In genomic region chr13:91647361-91647970, GRCh38 we compare ENCODE assay signal across 9 cellular contexts.
A peak's percentile ranks its signal among the peaks of the same experiment; 100 is the strongest.
DNase-seq lines count a peak whose midpoint lies in the region; ATAC-seq and TF ChIP-seq lines count a peak whose summit lies in the region.
"Had no signal": no experiment of that assay in that cellular context is flagged by ENCODE, and none has a peak within 500 bp of the region (broad histone marks: within the 10 kb centered on the region; RNA-seq: fewer than 3 reads in every experiment).

No MANE protein-coding gene starts in this region.

- H4K20me1 ChIP-seq in KMS-11 (ENCODE audit: insufficient read depth): no peaks in the 10 kb centered on the region
- H4K20me1 ChIP-seq: BLaER1 had no signal

- no peaks in the 10 kb centered on the region for H3K79me2 ChIP-seq in KMS-11 (ENCODE audit: insufficient read depth, low read depth)

- H3K36me3 ChIP-seq in KMS-11 (ENCODE audit: insufficient read depth): no peaks in the 10 kb centered on the region
- H3K36me3 ChIP-seq: BLaER1 had no signal

- no peaks in the 10 kb centered on the region for H3K4me1 ChIP-seq in KMS-11 (ENCODE audit: low read depth, poor library complexity, severe bottlenecking)
- H3K4me1 ChIP-seq: BLaER1 had no signal

- no peaks in the 10 kb centered on the region for H3K9me3 Mint-ChIP-seq in chondrocyte (ENCODE audit: low read depth)

- no peaks in the 10 kb centered on the region for H3K27me3 ChIP-seq in KMS-11 (ENCODE audit: insufficient read depth, low read depth)
- H3K27me3 ChIP-seq: BLaER1 had no signal

- no peaks in the 10 kb centered on the region for H3K27me3 Mint-ChIP-seq in chondrocyte (ENCODE audit: low read depth)

- no peak overlapping the region for H3K27ac ChIP-seq in KMS-11
- H3K27ac ChIP-seq: BLaER1 had no signal

- H3K4me3 ChIP-seq in KMS-11 (IDR thresholded peaks at IDR 0.05; ENCODE audit: insufficient read depth, low read depth, low read length): no peak overlapping the region
- no peak overlapping the region for H3K4me3 ChIP-seq in retinal pigment epithelial cell (ENCODE audit: low read length)
- H3K4me3 ChIP-seq: BLaER1 had no signal

- no peak for ATAC-seq in HG03280 (IDR thresholded peaks at IDR 0.05; ENCODE audit: unreplicated experiment)
- no peak for ATAC-seq in HG02970 (IDR thresholded peaks at IDR 0.05; ENCODE audit: low FRiP score, unreplicated experiment)

- DNase-seq in NCI-H748 (lab: John Stamatoyannopoulos, UW; ENCODE audit: unreplicated experiment) (peak; percentile 36), NCI-H748 treated with DMSO at 0.1 percent for 48 hours (lab: John Stamatoyannopoulos, UW) (no peak), chondrocyte (ENCODE audit: low spot score) (no peak), retinal pigment epithelial cell (ENCODE audit: low read depth) (peak; percentile 74), GF-D8 (lab: John Stamatoyannopoulos, UW) (no peak)

- no peak overlapping the region for H3K4me3 Mint-ChIP-seq in chondrocyte (ENCODE audit: unreplicated experiment)

- TF ChIP-seq CTCF in KMS-11 (conservative IDR thresholded peaks at IDR 0.05; ENCODE audit: low read depth, low read length) (0 out of 2 replicates have a peak, but pooled peaks have one; percentile 26), chondrocyte (IDR thresholded peaks at IDR 0.05) (peak; percentile 83), retinal pigment epithelial cell (conservative IDR thresholded peaks at IDR 0.05; ENCODE audit: low read depth, low read length) (peak; percentile 68)

- H3K4me1 Mint-ChIP-seq in chondrocyte (ENCODE audit: low read depth): peaks cover 9% of the 10 kb centered on the region

- no peak overlapping the region for H3K4me2 ChIP-seq in KMS-11
- H3K4me2 ChIP-seq: BLaER1 had no signal

- H2AFZ ChIP-seq in KMS-11 (ENCODE audit: low read depth): no peak overlapping the region

- no peak overlapping the region for H3K9ac ChIP-seq in KMS-11
- H3K9ac ChIP-seq: BLaER1 had no signal

- H3K36me3 Mint-ChIP-seq in chondrocyte (ENCODE audit: low read depth): no peaks in the 10 kb centered on the region

- H3K27ac Mint-ChIP-seq in chondrocyte (ENCODE audit: unreplicated experiment): peak overlapping the region; percentile 73

Comparison
In these comparisons a context has a peak if more than half of its experiments do, and no peak if none do; other contexts are left out.
1. DNase-seq: peak in NCI-H748 (single experiment) and retinal pigment epithelial cell (single experiment); none in NCI-H748 treated with DMSO at 0.1 percent for 48 hours (single experiment), chondrocyte (single experiment) and GF-D8 (single experiment).
2. CTCF ChIP-seq: peak in every context shown above with its lines; median percentile 83 in chondrocyte; 68 in retinal pigment epithelial cell; 26 in KMS-11.